Comparison of ENCODE assay signal across 15 cellular contexts in the genomic region with DNA sequence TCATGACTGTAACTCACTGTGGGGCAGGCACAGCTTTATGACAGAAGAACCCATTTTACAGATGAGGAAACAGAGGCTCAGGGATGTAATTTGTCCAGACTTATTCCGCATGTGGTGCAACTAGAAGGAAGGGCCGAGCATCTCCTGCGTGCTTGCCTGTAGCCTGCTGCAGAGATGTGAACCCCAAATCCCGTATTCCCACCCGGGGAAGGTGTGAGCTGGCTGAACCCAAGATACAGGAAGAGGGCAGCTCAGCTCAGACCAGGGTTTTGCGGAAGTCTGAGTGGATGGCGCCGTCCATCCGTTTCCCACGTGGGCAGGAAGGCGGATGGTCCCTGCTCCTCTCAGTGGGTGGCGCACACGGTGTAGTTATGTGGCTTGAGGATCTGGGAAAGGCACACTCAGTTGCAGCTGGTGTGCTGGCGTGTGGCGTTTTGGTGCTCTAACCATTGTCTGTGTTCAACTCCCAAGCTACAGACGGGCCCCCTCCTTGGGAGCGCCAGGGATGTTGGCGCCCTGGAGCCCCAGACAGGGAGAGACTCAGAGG. TPM values are rescaled to one million over a fixed set of nuclear protein-coding genes. Genes with fewer than 3 reads are reported as not detected.
DNase-seq lines count a peak whose midpoint lies in the region; ATAC-seq, FAIRE-seq and TF ChIP-seq lines count a peak whose summit lies in the region.
"Had no signal": no experiment of that assay in that cellular context is flagged by ENCODE, and none has a peak within 500 bp of the region (broad histone marks: within the 10 kb centered on the region; RNA-seq: fewer than 3 reads in every experiment).

No MANE protein-coding gene starts in this region.

- FAIRE-seq in urothelium cell line (lab: Jason Lieb, UNC), result peak; percentile 83

- H3K27me3 Mint-ChIP-seq in activated T-cell treated with anti-CD3 and anti-CD28 coated beads, Interleukin-2, amount 50 U/mL, for 72 hours (ENCODE audit: low read depth), result no peaks in the 10 kb centered on the region
- no peaks in the 10 kb centered on the region for H3K27me3 Mint-ChIP-seq in activated T-cell treated with anti-CD3 and anti-CD28 coated beads, Interleukin-2, amount 50 U/mL, for 4 hours (ENCODE audit: low read depth)
- H3K27me3 Mint-ChIP-seq: activated CD8-positive, alpha-beta memory T cell treated with anti-CD3 and anti-CD28 coated beads, Interleukin-2, amount 10 ng/mL, durations not matched to agents 7 days and 5 days had no signal

- no peak for TF ChIP-seq POLR2A in uterus (IDR thresholded peaks at IDR 0.05)
- TF ChIP-seq POLR2A in testis (IDR thresholded peaks at IDR 0.05), result no peak

- TF ChIP-seq CTCF in uterus (IDR thresholded peaks at IDR 0.05) (no peak), testis (IDR thresholded peaks at IDR 0.05) (no peak)

- peak overlapping the region; percentile 85 to 86 for H3K4me3 Mint-ChIP-seq in activated T-cell treated with anti-CD3 and anti-CD28 coated beads, Interleukin-2, amount 50 U/mL, for 72 hours
- no peak overlapping the region for H3K4me3 Mint-ChIP-seq in activated T-cell treated with anti-CD3 and anti-CD28 coated beads, Interleukin-2, amount 50 U/mL, for 4 hours
- H3K4me3 Mint-ChIP-seq: activated CD8-positive, alpha-beta memory T cell treated with anti-CD3 and anti-CD28 coated beads, Interleukin-2, amount 10 ng/mL, durations not matched to agents 7 days and 5 days had no signal

- no peak for DNase-seq in activated T-cell treated with anti-CD3 and anti-CD28 coated beads, Interleukin-2, amount 50 U/mL, for 72 hours
- no peak for DNase-seq in activated T-cell treated with anti-CD3 and anti-CD28 coated beads, Interleukin-2, amount 50 U/mL, for 4 hours
- DNase-seq in NT2/D1 (ENCODE audit: low read depth, low spot score), result no peak
- DNase-seq in urothelium cell line (ENCODE audit: low spot score), result no peak
- no peak for DNase-seq in uterus
- no peak for DNase-seq in testis
- DNase-seq: activated CD8-positive, alpha-beta memory T cell treated with anti-CD3 and anti-CD28 coated beads, Interleukin-2, amount 10 ng/mL, durations not matched to agents 7 days and 5 days; NCI-H1105; NCI-H69; Right ventricle myocardium superior; stimulated activated CD4-positive, alpha-beta T cell treated with anti-CD3 and anti-CD28 coated beads, Interleukin-2, amount 100 ng/mL, for 48 hours had no signal

- peak overlapping the region; percentile 63 for H3K9ac ChIP-seq in NT2/D1 (ENCODE audit: insufficient read length, low read depth)
- H3K9ac ChIP-seq in iPS-15b (ENCODE audit: low read depth, low read length), result no peak overlapping the region

- H3K27me3 ChIP-seq in NT2/D1 (ENCODE audit: insufficient read depth, insufficient read length) (no peaks in the 10 kb centered on the region), iPS-15b (ENCODE audit: control insufficient read depth, insufficient read depth, low read length) (no peaks in the 10 kb centered on the region), uterus (no peaks in the 10 kb centered on the region), testis (no peaks in the 10 kb centered on the region)
- H3K27me3 ChIP-seq: BLaER1 treated with 17β-estradiol and CSF1 and Interleukin-3, amounts not matched to agents 10 nM and 100 nM had no signal

- no peak overlapping the region for H3K27ac ChIP-seq in uterus
- no peak overlapping the region for H3K27ac ChIP-seq in testis

- peaks cover 30% of the 10 kb centered on the region for H3K4me1 Mint-ChIP-seq in activated T-cell treated with anti-CD3 and anti-CD28 coated beads, Interleukin-2, amount 50 U/mL, for 72 hours (ENCODE audit: low read depth)
- peaks cover 21% of the 10 kb centered on the region for H3K4me1 Mint-ChIP-seq in activated T-cell treated with anti-CD3 and anti-CD28 coated beads, Interleukin-2, amount 50 U/mL, for 4 hours (ENCODE audit: low read depth)

- WGBS in testis, 2 donors, result 83 to 84% methylated on average over 18 of the region's 18 CpGs

- no peaks in the 10 kb centered on the region for H3K36me3 Mint-ChIP-seq in activated T-cell treated with anti-CD3 and anti-CD28 coated beads, Interleukin-2, amount 50 U/mL, for 72 hours (ENCODE audit: insufficient read depth in 2 of 2)
- H3K36me3 Mint-ChIP-seq in activated T-cell treated with anti-CD3 and anti-CD28 coated beads, Interleukin-2, amount 50 U/mL, for 4 hours (ENCODE audit: insufficient read depth), result peaks cover 1% of the 10 kb centered on the region
- H3K36me3 Mint-ChIP-seq: activated CD8-positive, alpha-beta memory T cell treated with anti-CD3 and anti-CD28 coated beads, Interleukin-2, amount 10 ng/mL, durations not matched to agents 7 days and 5 days; activated naive CD4-positive, alpha-beta T cell treated with anti-CD3 and anti-CD28 coated beads, Interleukin-2, amount 50 U/mL, for 72 hours had no signal

- peaks cover 37% of the 10 kb centered on the region for H3K4me1 ChIP-seq in NT2/D1 (ENCODE audit: insufficient read depth, insufficient read length)
- H3K4me1 ChIP-seq in iPS-15b (ENCODE audit: control insufficient read depth, insufficient read depth, low read length), result peaks cover 5% of the 10 kb centered on the region
- peaks cover 0 to 5% of the 10 kb centered on the region in 2 donors for H3K4me1 ChIP-seq in uterus
- no peaks in the 10 kb centered on the region for H3K4me1 ChIP-seq in testis

- ATAC-seq in activated T-cell treated with anti-CD3 and anti-CD28 coated beads, Interleukin-2, amount 50 U/mL, for 72 hours (replicated peaks in 1 of 2), result no peak
- ATAC-seq in activated T-cell treated with anti-CD3 and anti-CD28 coated beads, Interleukin-2, amount 50 U/mL, for 4 hours, result no peak
- no peak for ATAC-seq in HG03432 (IDR thresholded peaks at IDR 0.05; ENCODE audit: unreplicated experiment)

- no peaks in the 10 kb centered on the region for H3K9me3 Mint-ChIP-seq in activated T-cell treated with anti-CD3 and anti-CD28 coated beads, Interleukin-2, amount 50 U/mL, for 72 hours
- no peaks in the 10 kb centered on the region for H3K9me3 Mint-ChIP-seq in activated T-cell treated with anti-CD3 and anti-CD28 coated beads, Interleukin-2, amount 50 U/mL, for 4 hours
- H3K9me3 Mint-ChIP-seq: activated naive CD4-positive, alpha-beta T cell treated with anti-CD3 and anti-CD28 coated beads, Interleukin-2, amount 50 U/mL, for 72 hours had no signal

- H3K36me3 ChIP-seq in NT2/D1 (ENCODE audit: insufficient read depth, insufficient read length, low read length) (peaks cover 9% of the 10 kb centered on the region), iPS-15b (ENCODE audit: control insufficient read depth, insufficient read depth, low read length) (peaks cover 5% of the 10 kb centered on the region), uterus (no peaks in the 10 kb centered on the region), testis (ENCODE audit: low read depth, missing control alignments) (no peaks in the 10 kb centered on the region)
- H3K36me3 ChIP-seq: BLaER1 treated with 17β-estradiol and CSF1 and Interleukin-3, amounts not matched to agents 10 nM and 100 nM had no signal

- H3K4me3 ChIP-seq in NT2/D1 (ENCODE audit: insufficient read length, low read depth) (peak overlapping the region; percentile 77), iPS-15b (ENCODE audit: low read depth, low read length) (peak overlapping the region; percentile 66), uterus (no peak overlapping the region), testis (no peak overlapping the region)

- intact Hi-C loops in uterus (cut with DNase I; ENCODE audit: low total_unique reads), result no loop called here
- intact Hi-C loops in testis (cut with DNase I; ENCODE audit: low total_unique reads), result no loop called here

- no peak overlapping the region for H3K27ac Mint-ChIP-seq in activated T-cell treated with anti-CD3 and anti-CD28 coated beads, Interleukin-2, amount 50 U/mL, for 72 hours
- H3K27ac Mint-ChIP-seq: activated CD8-positive, alpha-beta memory T cell treated with anti-CD3 and anti-CD28 coated beads, Interleukin-2, amount 10 ng/mL, durations not matched to agents 7 days and 5 days had no signal

- H3K9me3 ChIP-seq in NT2/D1 (ENCODE audit: insufficient read depth, low read length) (no peaks in the 10 kb centered on the region), iPS-15b (ENCODE audit: control insufficient read depth, insufficient read depth, low read length) (no peaks in the 10 kb centered on the region), uterus (no peaks in the 10 kb centered on the region), testis (no peaks in the 10 kb centered on the region)
- H3K9me3 ChIP-seq: BLaER1 treated with 17β-estradiol and CSF1 and Interleukin-3, amounts not matched to agents 10 nM and 100 nM had no signal

RNA-seq across cellular contexts. Expression of a gene that starts 1.2 kb away (rescaled TPM):
- 10 to 100 TPM; 16.8 to 24.7 TPM for total RNA-seq in activated T-cell treated with anti-CD3 and anti-CD28 coated beads, Interleukin-2, amount 50 U/mL, for 72 hours
- total RNA-seq in activated T-cell treated with anti-CD3 and anti-CD28 coated beads, Interleukin-2, amount 50 U/mL, for 4 hours, result 10 to 100 TPM; 20.0 to 24.7 (median 20.3) TPM
- total RNA-seq in uterus (10 to 100 TPM; 10.2 to 73.5 (median 32.9) TPM), testis (10 to 100 TPM; 49.1 to 49.2 TPM)
- 18.8 TPM for polyA plus RNA-seq in testis (ENCODE audit: insufficient read depth, low read depth, low replicate concordance)

RNA-seq across cellular contexts. Expression of a gene that starts 27.2 kb away (rescaled TPM):
- total RNA-seq in activated T-cell treated with anti-CD3 and anti-CD28 coated beads, Interleukin-2, amount 50 U/mL, for 72 hours, result 1,000 to 10,000 TPM; 1,100 to 1,278 TPM
- 1,000 to 10,000 TPM; 1,321 to 1,622 (median 1,616) TPM for total RNA-seq in activated T-cell treated with anti-CD3 and anti-CD28 coated beads, Interleukin-2, amount 50 U/mL, for 4 hours
- total RNA-seq in uterus, result 1,000 to 10,000 TPM in 1 of 4 donors, under 1 TPM in 3; under 0.01 to 2,125 (median under 0.01) TPM
- under 1 TPM; under 0.01 TPM for total RNA-seq in testis
- 18.9 TPM for polyA plus RNA-seq in testis (ENCODE audit: insufficient read depth, low read depth, low replicate concordance)

RNA-seq across cellular contexts. Expression of a gene that starts 57.5 kb away (rescaled TPM):
- total RNA-seq in activated T-cell treated with anti-CD3 and anti-CD28 coated beads, Interleukin-2, amount 50 U/mL, for 72 hours, result under 1 TPM; 0.37 to 0.67 TPM
- total RNA-seq in activated T-cell treated with anti-CD3 and anti-CD28 coated beads, Interleukin-2, amount 50 U/mL, for 4 hours, result under 1 TPM in 1 of 3 donors, not detected in 2; 0.26 TPM
- total RNA-seq in uterus (10 to 100 TPM; 22.3 to 70.3 (median 44.6) TPM), testis (10 to 100 TPM in 1 of 2 donors, 1 to 10 TPM in 1; 7.9 to 18.7 TPM)
- polyA plus RNA-seq in testis (ENCODE audit: insufficient read depth, low read depth, low replicate concordance), result 22.0 TPM
- total RNA-seq: activated CD8-positive, alpha-beta memory T cell treated with anti-CD3 and anti-CD28 coated beads, Interleukin-2, amount 10 ng/mL, durations not matched to agents 7 days and 5 days had no signal

Comparison
In these comparisons a context has a peak if more than half of its experiments do, and no peak if none do; other contexts are left out.
1. H3K4me3 ChIP-seq: peak in NT2/D1 (single experiment) and iPS-15b (single experiment); none in uterus (0 of 2) and testis (0 of 2).
2. RNA of a gene that starts 57.5 kb away (total RNA-seq): 22.3 to 70.3 TPM in uterus and 7.9 to 18.7 TPM in testis; 0.37 to 0.67 TPM in activated T-cell treated with anti-CD3 and anti-CD28 coated beads, Interleukin-2, amount 50 U/mL, for 72 hours and 0.26 TPM in activated T-cell treated with anti-CD3 and anti-CD28 coated beads, Interleukin-2, amount 50 U/mL, for 4 hours; every median in the first group is over 4 times any median in the second.